ENCODE assay signal across 9 cellular contexts in genomic region chr12:116609715-116610114, GRCh38. TPM values are rescaled to one million over a fixed set of nuclear protein-coding genes. Genes with fewer than 3 reads are reported as not detected.
DNase-seq lines count a peak whose midpoint lies in the region; ATAC-seq, FAIRE-seq and TF ChIP-seq lines count a peak whose summit lies in the region.
"Had no signal": no experiment of that assay in that cellular context is flagged by ENCODE, and none has a peak within 500 bp of the region (broad histone marks: within the 10 kb centered on the region; RNA-seq: fewer than 3 reads in every experiment).

No MANE protein-coding gene starts in this region.

- no peak for TF ChIP-seq EP300 in ovary (IDR thresholded peaks at IDR 0.05)

- no peaks in the 10 kb centered on the region for H3K9me3 ChIP-seq in ovary

- peak; percentile 29 for TF ChIP-seq CTCF in D721Med (IDR thresholded peaks at IDR 0.05; ENCODE audit: insufficient read depth, missing control alignments)
- peak; percentile 49 for TF ChIP-seq CTCF in neural crest cell (conservative IDR thresholded peaks at IDR 0.05)
- TF ChIP-seq CTCF in ovary (IDR thresholded peaks at IDR 0.05) = peak in 1 of 3 donors; percentile 18

- no peaks in the 10 kb centered on the region for H3K27me3 ChIP-seq in ovary

- peaks cover 5% of the 10 kb centered on the region for H3K4me1 ChIP-seq in ovary (ENCODE audit: insufficient read depth)

- WGBS in ovary, 3 donors = 94 to 96% (median 94%) methylated on average over 5 of the region's 5 CpGs

- no peaks in the 10 kb centered on the region for H3K4me1 Mint-ChIP-seq in activated naive CD8-positive, alpha-beta T cell treated with anti-CD3 and anti-CD28 coated beads, Interleukin-2, amount 50 U/mL, for 24 hours
- H3K4me1 Mint-ChIP-seq in neural crest cell = peaks cover 7% of the 10 kb centered on the region

- no peaks in the 10 kb centered on the region for H3K27me3 Mint-ChIP-seq in activated naive CD8-positive, alpha-beta T cell treated with anti-CD3 and anti-CD28 coated beads, Interleukin-2, amount 50 U/mL, for 24 hours
- peaks cover 3% of the 10 kb centered on the region for H3K27me3 Mint-ChIP-seq in neural crest cell (ENCODE audit: low read depth)

- no peak overlapping the region for H3K27ac ChIP-seq in ovary

- intact Hi-C loops in ovary (cut with DNase I) = loop anchor here in 2 of 4 donors (10.0 kb wide), 2 partner anchors 315 to 615 kb away; no protein-coding TSS in a partner anchor

- H3K9me3 Mint-ChIP-seq in activated naive CD8-positive, alpha-beta T cell treated with anti-CD3 and anti-CD28 coated beads, Interleukin-2, amount 50 U/mL, for 24 hours = no peaks in the 10 kb centered on the region
- no peaks in the 10 kb centered on the region for H3K9me3 Mint-ChIP-seq in neural crest cell

- no peaks in the 10 kb centered on the region for H3K36me3 ChIP-seq in ovary

- no peaks in the 10 kb centered on the region for H3K36me3 Mint-ChIP-seq in activated naive CD8-positive, alpha-beta T cell treated with anti-CD3 and anti-CD28 coated beads, Interleukin-2, amount 50 U/mL, for 24 hours (ENCODE audit: low read depth)
- no peaks in the 10 kb centered on the region for H3K36me3 Mint-ChIP-seq in neural crest cell (ENCODE audit: low read depth)

- no peak for TF ChIP-seq POLR2A in ovary (IDR thresholded peaks at IDR 0.05)

- no peak overlapping the region for H3K27ac Mint-ChIP-seq in activated naive CD8-positive, alpha-beta T cell treated with anti-CD3 and anti-CD28 coated beads, Interleukin-2, amount 50 U/mL, for 24 hours
- H3K27ac Mint-ChIP-seq in neural crest cell (ENCODE audit: unreplicated experiment) = no peak overlapping the region

- H3K4me3 ChIP-seq in ovary = no peak overlapping the region

- no peak overlapping the region for H3K4me3 Mint-ChIP-seq in activated naive CD8-positive, alpha-beta T cell treated with anti-CD3 and anti-CD28 coated beads, Interleukin-2, amount 50 U/mL, for 24 hours
- no peak overlapping the region for H3K4me3 Mint-ChIP-seq in neural crest cell

- DNase-seq in D721Med (ENCODE audit: insufficient read length, low spot score) (no peak), Kasumi-1 (lab: John Stamatoyannopoulos, UW) (peak; percentile 22 to 46), neural crest cell (ENCODE audit: low read depth, low spot score) (peak; percentile 30), ovary (no peak), frontal cortex (ENCODE audit: low spot score in 2 of 2) (no peak)
- DNase-seq in activated naive CD8-positive, alpha-beta T cell treated with anti-CD3 and anti-CD28 coated beads, Interleukin-2, amount 50 U/mL, for 24 hours = peak; percentile 34
- DNase-seq: GOT3 had no signal

- ATAC-seq in activated naive CD8-positive, alpha-beta T cell treated with anti-CD3 and anti-CD28 coated beads, Interleukin-2, amount 50 U/mL, for 24 hours = no peak
- ATAC-seq in HG03039 (IDR thresholded peaks at IDR 0.05; ENCODE audit: unreplicated experiment) = no peak
- no peak for ATAC-seq in esophagus mucosa

- FAIRE-seq in D721Med (lab: Jason Lieb, UNC) (no peak), frontal cortex (lab: Jason Lieb, UNC) (no peak)

RNA-seq across cellular contexts. Expression of gene MAP1LC3B2, which starts 50.5 kb away (rescaled TPM):
- total RNA-seq in neural crest cell = 0.82 TPM in 1 of 2 replicates, not detected in the other
- 1 to 10 TPM in 6 of 7 donors, under 1 TPM in 1; 0.80 to 9.9 (median 3.1) TPM for total RNA-seq in ovary
- polyA plus RNA-seq in ovary = 1 to 10 TPM; 2.1 to 2.2 TPM
- total RNA-seq in esophagus mucosa = 2.3 TPM
- total RNA-seq in frontal cortex = 0.82 TPM

Comparison
In these comparisons a context has a peak if more than half of its experiments do, and no peak if none do; other contexts are left out.
1. DNase-seq: peak in Kasumi-1 (2 of 2), activated naive CD8-positive, alpha-beta T cell treated with anti-CD3 and anti-CD28 coated beads, Interleukin-2, amount 50 U/mL, for 24 hours (single experiment) and neural crest cell (single experiment); none in D721Med (single experiment), ovary (0 of 5) and frontal cortex (0 of 2).